Comparison of ENCODE assay signal across 17 cellular contexts in the genomic region with DNA sequence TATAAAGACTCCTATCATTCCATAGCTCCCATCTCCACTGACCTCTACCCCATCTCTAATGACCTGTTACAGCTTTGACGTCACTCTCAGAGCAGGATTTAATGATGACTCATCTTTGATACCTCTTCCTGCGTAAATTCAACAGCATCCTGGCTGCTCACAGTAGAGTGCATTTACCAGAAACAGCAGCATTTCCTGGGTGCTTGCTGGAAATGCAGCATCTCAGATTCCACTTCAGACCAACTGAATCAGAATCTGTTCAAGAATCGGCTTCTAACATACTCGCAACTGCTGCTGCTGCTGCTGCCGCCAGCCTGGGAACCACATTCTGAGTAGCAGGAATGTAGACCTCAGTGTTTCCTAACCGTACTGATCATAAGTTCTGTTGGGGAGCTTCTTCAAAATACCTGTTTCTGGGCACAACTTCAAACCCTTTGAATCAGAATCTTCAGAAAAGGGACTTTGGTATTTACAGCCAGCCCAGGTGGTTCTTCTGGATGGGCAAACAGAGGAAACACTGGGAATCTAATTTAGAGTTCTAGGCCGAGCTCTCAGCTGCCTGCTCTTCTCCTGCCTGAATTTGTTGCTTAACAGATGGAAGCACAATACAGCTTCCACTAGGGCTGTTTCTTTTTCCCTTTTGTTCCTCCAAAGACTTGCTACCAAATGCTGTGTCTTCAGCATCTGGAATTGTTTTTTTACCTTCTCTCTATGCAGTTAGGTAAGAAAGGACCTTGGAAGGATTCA.
DNase-seq lines count a peak whose midpoint lies in the region; ATAC-seq, FAIRE-seq and TF ChIP-seq lines count a peak whose summit lies in the region.
"Had no signal": no experiment of that assay in that cellular context is flagged by ENCODE, and none has a peak within 500 bp of the region (broad histone marks: within the 10 kb centered on the region; RNA-seq: fewer than 3 reads in every experiment).

No MANE protein-coding gene starts in this region.

- H3K9ac ChIP-seq in astrocyte (ENCODE audit: low read length), result no peak overlapping the region
- H3K9ac ChIP-seq in neural cell (ENCODE audit: low read length), result no peak overlapping the region

- H3K9me3 Mint-ChIP-seq in astrocyte (ENCODE audit: unreplicated experiment), result no peaks in the 10 kb centered on the region
- H3K9me3 Mint-ChIP-seq: brain; stimulated activated naive CD8-positive, alpha-beta T cell treated with anti-CD3 and anti-CD28 coated beads, Interleukin-15, amount 100 ng/mL, for 72 hours had no signal

- ATAC-seq in Right ventricle myocardium superior (ENCODE audit: poor library complexity) (no peak), HG03108 (IDR thresholded peaks at IDR 0.05; ENCODE audit: unreplicated experiment) (no peak)
- ATAC-seq: effector memory CD8-positive, alpha-beta T cell; heart left ventricle; stimulated activated naive CD8-positive, alpha-beta T cell treated with anti-CD3 and anti-CD28 coated beads, Interleukin-15, amount 100 ng/mL, for 72 hours had no signal

- H3K36me3 ChIP-seq in astrocyte (ENCODE audit: insufficient read depth, low read length) (no peaks in the 10 kb centered on the region), neural cell (ENCODE audit: insufficient read depth, low read length) (no peaks in the 10 kb centered on the region)
- H3K36me3 ChIP-seq: heart left ventricle, pancreas had no signal

- FAIRE-seq in astrocyte (lab: Jason Lieb, UNC), result peak; percentile 49
- FAIRE-seq: GM19239, pancreas had no signal

- H3K27ac ChIP-seq in astrocyte (ENCODE audit: low read depth, low read length), result no peak overlapping the region
- H3K27ac ChIP-seq in neural cell (ENCODE audit: low read length), result peak overlapping the region; percentile 5
- H3K27ac ChIP-seq: heart left ventricle, pancreas had no signal

- no peaks in the 10 kb centered on the region for H3F3A ChIP-seq in neural cell (ENCODE audit: insufficient read depth, low read length, poor library complexity, severe bottlenecking)

- H3K4me1 ChIP-seq in astrocyte (ENCODE audit: insufficient read depth, low read length), result peaks cover 8% of the 10 kb centered on the region
- H3K4me1 ChIP-seq: heart left ventricle, pancreas had no signal

- DNase-seq in AG10803 (ENCODE audit: low read depth) (peak; percentile 54), HS-27A (ENCODE audit: low read depth) (peak; percentile 86), astrocyte (ENCODE audit: low read depth) (peak; percentile 92), Right ventricle myocardium superior (no peak), DMS 273 treated with DMSO at 0.1 percent for 48 hours (lab: John Stamatoyannopoulos, UW) (no peak), lower leg skin (ENCODE audit: low spot score in 2 of 2) (no peak)
- DNase-seq: activated CD4-positive, alpha-beta T cell treated with anti-CD3 and anti-CD28 coated beads for 4 hours; effector memory CD8-positive, alpha-beta T cell; heart left ventricle; pancreas; stimulated activated CD4-positive, alpha-beta T cell treated with anti-CD3 and anti-CD28 coated beads, Interleukin-4, amount 100 ng/mL, for 4 hours; stimulated activated naive CD8-positive, alpha-beta T cell treated with anti-CD3 and anti-CD28 coated beads, Interleukin-15, amount 100 ng/mL, for 72 hours had no signal

- TF ChIP-seq CTCF in AG10803 (conservative IDR thresholded peaks at IDR 0.05; ENCODE audit: low read length), result no peak
- no peak for TF ChIP-seq CTCF in astrocyte (IDR thresholded peaks at IDR 0.05; ENCODE audit: insufficient read depth, low read depth, low read length)
- TF ChIP-seq CTCF in neural cell (IDR thresholded peaks at IDR 0.05; ENCODE audit: poor library complexity, severe bottlenecking), result no peak
- no peak for TF ChIP-seq CTCF in lower leg skin (IDR thresholded peaks at IDR 0.05)

- H3K4me3 Mint-ChIP-seq in astrocyte (ENCODE audit: unreplicated experiment), result no peak overlapping the region
- H3K4me3 Mint-ChIP-seq: brain; effector memory CD8-positive, alpha-beta T cell; stimulated activated naive CD8-positive, alpha-beta T cell treated with anti-CD3 and anti-CD28 coated beads, Interleukin-15, amount 100 ng/mL, for 72 hours had no signal

- no peak for TF ChIP-seq RAD21 in neural cell (conservative IDR thresholded peaks at IDR 0.05)

- H2AFZ ChIP-seq in astrocyte (ENCODE audit: low read depth, low read length) (no peak overlapping the region), neural cell (ENCODE audit: low read depth, low read length) (no peak overlapping the region)

- no peak overlapping the region for H3K27ac Mint-ChIP-seq in astrocyte (ENCODE audit: unreplicated experiment)
- H3K27ac Mint-ChIP-seq: effector memory CD8-positive, alpha-beta T cell; stimulated activated naive CD8-positive, alpha-beta T cell treated with anti-CD3 and anti-CD28 coated beads, Interleukin-15, amount 100 ng/mL, for 72 hours had no signal

- H3K4me2 ChIP-seq in astrocyte (ENCODE audit: low read length) (no peak overlapping the region), neural cell (ENCODE audit: low read length) (no peak overlapping the region)

- H3K9me2 ChIP-seq in neural cell (ENCODE audit: insufficient read depth, low read length), result no peaks in the 10 kb centered on the region

- H3K4me3 ChIP-seq in AG10803 (ENCODE audit: low read length), result no peak overlapping the region
- H3K4me3 ChIP-seq in astrocyte (ENCODE audit: insufficient read depth, low read depth, low read length), result no peak overlapping the region
- H3K4me3 ChIP-seq in neural cell (ENCODE audit: low read length), result no peak overlapping the region
- H3K4me3 ChIP-seq in lower leg skin (ENCODE audit: low read depth, poor library complexity, severe bottlenecking), result no peak overlapping the region
- H3K4me3 ChIP-seq: heart left ventricle, lung, pancreas had no signal

- H3K27me3 ChIP-seq in astrocyte (ENCODE audit: insufficient read depth, low read length), result no peaks in the 10 kb centered on the region
- no peaks in the 10 kb centered on the region for H3K27me3 ChIP-seq in neural cell (ENCODE audit: insufficient read depth, low read depth, low read length)
- H3K27me3 ChIP-seq: heart left ventricle, pancreas had no signal

- WGBS in lower leg skin, 2 donors, result 81 to 82% methylated on average over 7 of the region's 7 CpGs

- H3K4me1 Mint-ChIP-seq in astrocyte (ENCODE audit: low read depth, unreplicated experiment), result peaks cover 16% of the 10 kb centered on the region
- H3K4me1 Mint-ChIP-seq: stimulated activated naive CD8-positive, alpha-beta T cell treated with anti-CD3 and anti-CD28 coated beads, Interleukin-15, amount 100 ng/mL, for 72 hours had no signal

- H3K36me3 Mint-ChIP-seq in astrocyte (ENCODE audit: low read depth, unreplicated experiment), result no peaks in the 10 kb centered on the region
- H3K36me3 Mint-ChIP-seq: brain had no signal

- H3K9me3 ChIP-seq in astrocyte (ENCODE audit: insufficient read depth, low read depth, low read length) (no peaks in the 10 kb centered on the region), neural cell (ENCODE audit: low read length) (no peaks in the 10 kb centered on the region)
- H3K9me3 ChIP-seq: heart left ventricle, pancreas had no signal

- no peaks in the 10 kb centered on the region for H3K79me2 ChIP-seq in astrocyte (ENCODE audit: insufficient read depth, low read length)
- no peaks in the 10 kb centered on the region for H3K79me2 ChIP-seq in neural cell (replicated peaks; ENCODE audit: insufficient read depth, low read length)

- no peak for TF ChIP-seq EP300 in neural cell (conservative IDR thresholded peaks at IDR 0.05; ENCODE audit: poor library complexity, severe bottlenecking)

- H4K20me1 ChIP-seq in astrocyte (ENCODE audit: insufficient read depth, low read length), result no peaks in the 10 kb centered on the region
- H4K20me1 ChIP-seq in neural cell (ENCODE audit: insufficient read depth), result no peaks in the 10 kb centered on the region

- intact Hi-C loops in Right ventricle myocardium superior (cut with DNase I) (no loop called here), lower leg skin (cut with DNase I; ENCODE audit: low total_unique reads) (no loop called here)

- no peak for TF ChIP-seq POLR2A in lower leg skin (IDR thresholded peaks at IDR 0.05)

- H3K27me3 Mint-ChIP-seq in astrocyte (ENCODE audit: low read depth, unreplicated experiment), result no peaks in the 10 kb centered on the region
- H3K27me3 Mint-ChIP-seq: brain; effector memory CD8-positive, alpha-beta T cell; stimulated activated naive CD8-positive, alpha-beta T cell treated with anti-CD3 and anti-CD28 coated beads, Interleukin-15, amount 100 ng/mL, for 72 hours had no signal

TF ChIP-seq in neural cell, 6 proteins besides CTCF, POLR2A, EP300 and RAD21:
- no peak for TF ChIP-seq SMC3 (conservative IDR thresholded peaks at IDR 0.05; ENCODE audit: poor library complexity)
- peak; percentile 12 for TF ChIP-seq POLR2AphosphoS5 (IDR thresholded peaks at IDR 0.05)

Comparison
In these comparisons a context has a peak if more than half of its experiments do, and no peak if none do; other contexts are left out.
1. DNase-seq: peak in AG10803 (single experiment), HS-27A (single experiment) and astrocyte (single experiment); none in Right ventricle myocardium superior (single experiment), DMS 273 treated with DMSO at 0.1 percent for 48 hours (single experiment) and lower leg skin (0 of 2).